Comparison of ENCODE assay signal across 13 cellular contexts in genomic region chr13:111210945-111211469, GRCh38.
DNase-seq lines count a peak whose midpoint lies in the region; ATAC-seq and TF ChIP-seq lines count a peak whose summit lies in the region.
"Had no signal": no experiment of that assay in that cellular context is flagged by ENCODE, and none has a peak within 500 bp of the region (broad histone marks: within the 10 kb centered on the region; RNA-seq: fewer than 3 reads in every experiment).

No MANE protein-coding gene starts in this region.

- DNase-seq in AG10803 (ENCODE audit: low read depth) (peak; percentile 25), Panc1 (ENCODE audit: low read depth, low spot score) (no peak), fibroblast of lung (ENCODE audit: low read depth in 2 of 2) (no peak), osteocyte (ENCODE audit: extremely low spot score, unreplicated experiment) (no peak), ecto neural progenitor cell (ENCODE audit: low spot score) (no peak), GM10266 (ENCODE audit: extremely low spot score) (no peak)
- DNase-seq: activated effector memory CD4-positive, alpha-beta T cell treated with anti-CD3 and anti-CD28 coated beads, Interleukin-2, amount 50 U/mL, for 16 hours; effector memory CD8-positive, alpha-beta T cell; NCI-H2171; WERI-Rb-1 had no signal

- no peaks in the 10 kb centered on the region for H3K9me3 ChIP-seq in Panc1 (ENCODE audit: control insufficient read depth, insufficient read depth, low read depth, low read length)
- no peaks in the 10 kb centered on the region for H3K9me3 ChIP-seq in fibroblast of lung (ENCODE audit: control insufficient read depth, insufficient read depth, low read depth, low read length)

- ATAC-seq in Panc1 (no peak), HG03097 (IDR thresholded peaks at IDR 0.05; ENCODE audit: low FRiP score, unreplicated experiment) (no peak), GM19351 (IDR thresholded peaks at IDR 0.05; ENCODE audit: unreplicated experiment) (no peak)
- ATAC-seq: effector memory CD8-positive, alpha-beta T cell had no signal

- peak overlapping the region; percentile 86 for H3K27ac Mint-ChIP-seq in osteocyte (ENCODE audit: unreplicated experiment)

- H2AFZ ChIP-seq in fibroblast of lung (ENCODE audit: low read length): no peak overlapping the region

- H3K36me3 ChIP-seq in Panc1 (ENCODE audit: control insufficient read depth, insufficient read depth, low read length): no peaks in the 10 kb centered on the region
- H3K36me3 ChIP-seq in fibroblast of lung (ENCODE audit: control insufficient read depth, insufficient read depth, low read length): peaks cover 1% of the 10 kb centered on the region

- no peak overlapping the region for H3K9ac ChIP-seq in fibroblast of lung (ENCODE audit: insufficient read depth, low read length)

- peak overlapping the region; percentile 77 for H3K4me2 ChIP-seq in fibroblast of lung (ENCODE audit: extremely low read depth, insufficient read depth, low read length)

- peak overlapping the region; percentile 34; the same call in 1 of the 2 replicates for H3K27ac ChIP-seq in Panc1 (ENCODE audit: low read length)
- H3K27ac ChIP-seq in fibroblast of lung (ENCODE audit: insufficient read depth, low read length): peak overlapping the region; percentile 64
- H3K27ac ChIP-seq: C4-2B, WERI-Rb-1 had no signal

- H3K4me3 Mint-ChIP-seq in osteocyte (ENCODE audit: unreplicated experiment): peak overlapping the region; percentile 68
- H3K4me3 Mint-ChIP-seq: effector memory CD8-positive, alpha-beta T cell had no signal

- in situ Hi-C loops in Panc1 (cut with HindIII; ENCODE audit: low pct_unique_long_range_greater_than_20kb, low sequenced_read_pairs): no loop called here

- no peaks in the 10 kb centered on the region for H4K20me1 ChIP-seq in fibroblast of lung (ENCODE audit: control insufficient read depth, extremely low read depth, insufficient read depth, low read length)

- H3K4me1 Mint-ChIP-seq in osteocyte (ENCODE audit: unreplicated experiment): peaks cover 84% of the 10 kb centered on the region

- intact Hi-C loops in Panc1 (cut with micrococcal nuclease; ENCODE audit: unreplicated experiment): loop anchor here (5.0 to 10.0 kb wide), 2 partner anchors 144 to 296 kb away; partner anchors contain the start of gene ANKRD10

- POLR2A ChIA-PET in Panc1 (lab: Charles Lee): no interaction called here

- no TSS peak for BruUV-seq in Panc1 (replicated peaks; lab: Mats Ljungman, UMichigan)

- H3K27me3 ChIP-seq in Panc1 (ENCODE audit: control insufficient read depth, insufficient read depth, low read length) (no peaks in the 10 kb centered on the region), fibroblast of lung (ENCODE audit: control insufficient read depth, insufficient read depth, low read length) (no peaks in the 10 kb centered on the region)

- H3K36me3 Mint-ChIP-seq in osteocyte (ENCODE audit: unreplicated experiment): peaks cover 10% of the 10 kb centered on the region

- H3K4me3 ChIP-seq in AG10803 (ENCODE audit: low read length) (peak overlapping the region; percentile 41), Panc1 (ENCODE audit: low read depth in 2 of 2, low read length in 2 of 2) (no peak overlapping the region), fibroblast of lung (replicated peaks in 1 of 4; ENCODE audit: control extremely low read depth in 1 of 4, insufficient read depth in 1 of 4, low read depth in 3 of 4, low read length in 4 of 4) (peak overlapping the region in 2 of 4 experiments; percentile 34 to 55)

- H3K4me1 ChIP-seq in Panc1 (ENCODE audit: control insufficient read depth, insufficient read depth, low read length): peaks cover 26% of the 10 kb centered on the region
- peaks cover 19% of the 10 kb centered on the region for H3K4me1 ChIP-seq in fibroblast of lung (ENCODE audit: control insufficient read depth, extremely low read depth, insufficient read depth, low read length)

- no peaks in the 10 kb centered on the region for H3K27me3 Mint-ChIP-seq in osteocyte (ENCODE audit: unreplicated experiment)
- H3K27me3 Mint-ChIP-seq: effector memory CD8-positive, alpha-beta T cell had no signal

- TF ChIP-seq CTCF in AG10803 (conservative IDR thresholded peaks at IDR 0.05; ENCODE audit: low read length) (no peak), Panc1 (IDR thresholded peaks at IDR 0.05) (no peak), fibroblast of lung (conservative IDR thresholded peaks at IDR 0.05 in 1 of 2, IDR thresholded peaks at IDR 0.05 in 1 of 2; ENCODE audit: low read depth in 1 of 2, low read length in 2 of 2) (no peak), osteocyte (IDR thresholded peaks at IDR 0.05) (no peak), GM10266 (IDR thresholded peaks at IDR 0.05; ENCODE audit: control insufficient read depth, insufficient read depth, low read depth, missing control alignments) (no peak)

- no peaks in the 10 kb centered on the region for H3K9me3 Mint-ChIP-seq in osteocyte (ENCODE audit: unreplicated experiment)
- H3K9me3 Mint-ChIP-seq: effector memory CD8-positive, alpha-beta T cell had no signal

- CTCF ChIA-PET in Panc1 (lab: Charles Lee): interaction anchor here (0.5 to 1.1 kb wide), 3 partner anchors 12 to 144 kb away, joined by 3 to 8 read pairs (median 5); no protein-coding TSS in a partner anchor

- H3K79me2 ChIP-seq in fibroblast of lung (ENCODE audit: control insufficient read depth, insufficient read depth, low read length): peaks cover 55% of the 10 kb centered on the region
